In genomic region chr11:59753650-59754493, GRCh38 we compare ENCODE assay signal across 8 cellular contexts. TPM values are rescaled to one million over a fixed set of nuclear protein-coding genes. Genes with fewer than 3 reads are reported as not detected.
DNase-seq lines count a peak whose midpoint lies in the region; ATAC-seq and TF ChIP-seq lines count a peak whose summit lies in the region.

No MANE protein-coding gene starts in this region.

- peaks cover 22% of the 10 kb centered on the region for H3K4me1 Mint-ChIP-seq in brain

- H3K27ac ChIP-seq in skin epidermis, result peak overlapping the region in 16 of 21 experiments; percentile 7 to 97 (median 91)

- TF ChIP-seq CTCF in brain (conservative IDR thresholded peaks at IDR 0.05), result peak; percentile 91 to 97

- H3K4me3 ChIP-seq in iPS-18c (ENCODE audit: insufficient read depth, low read depth, low read length) (peak overlapping the region; percentile 87), skin epidermis (peak overlapping the region; percentile 75 to 97 (median 89))

- H3K9me3 ChIP-seq in iPS-18c (ENCODE audit: control insufficient read depth, insufficient read depth, low read length), result no peaks in the 10 kb centered on the region

- peak; percentile 51 to 72 for DNase-seq in NCI-H187 (lab: John Stamatoyannopoulos, UW)
- no peak for DNase-seq in NCI-H187 treated with DMSO at 0.1 percent for 48 hours (lab: John Stamatoyannopoulos, UW)
- DNase-seq in NCI-H1930 (lab: John Stamatoyannopoulos, UW), result peak; percentile 66 to 68
- peak; percentile 75 for DNase-seq in UCSD-AML1 (lab: John Stamatoyannopoulos, UW; ENCODE audit: unreplicated experiment)

- peak overlapping the region; percentile 90 to 99 (median 97) for H3K4me3 Mint-ChIP-seq in brain

- H3K36me3 Mint-ChIP-seq in brain, result no peaks in the 10 kb centered on the region

- peak; percentile 53 for ATAC-seq in HG02884 (IDR thresholded peaks at IDR 0.05; ENCODE audit: unreplicated experiment)

- peaks cover 0 to 4% (median 0%) of the 10 kb centered on the region in 5 experiments for H3K9me3 Mint-ChIP-seq in brain

- H3K27me3 Mint-ChIP-seq in brain, result peaks cover 48% of the 10 kb centered on the region

- peak overlapping the region; percentile 46 to 92 (median 81) for H3K27ac Mint-ChIP-seq in brain

RNA-seq across cellular contexts. Expression of gene STX3, which starts 1.3 kb away (rescaled TPM):
- polyA plus RNA-seq in brain (ENCODE audit: insufficient read depth, low read depth, low replicate concordance), result 22.1 TPM

RNA-seq across cellular contexts. Expression of gene OR10V1, which starts 40.2 kb away (rescaled TPM):
- not detected for polyA plus RNA-seq in brain (ENCODE audit: insufficient read depth, low read depth, low replicate concordance)

RNA-seq across cellular contexts. Expression of gene MRPL16, which starts 56.7 kb away (rescaled TPM):
- polyA plus RNA-seq in brain (ENCODE audit: insufficient read depth, low read depth, low replicate concordance), result 34.8 TPM
